Comparison of ENCODE assay signal across 9 cellular contexts in the genomic region with DNA sequence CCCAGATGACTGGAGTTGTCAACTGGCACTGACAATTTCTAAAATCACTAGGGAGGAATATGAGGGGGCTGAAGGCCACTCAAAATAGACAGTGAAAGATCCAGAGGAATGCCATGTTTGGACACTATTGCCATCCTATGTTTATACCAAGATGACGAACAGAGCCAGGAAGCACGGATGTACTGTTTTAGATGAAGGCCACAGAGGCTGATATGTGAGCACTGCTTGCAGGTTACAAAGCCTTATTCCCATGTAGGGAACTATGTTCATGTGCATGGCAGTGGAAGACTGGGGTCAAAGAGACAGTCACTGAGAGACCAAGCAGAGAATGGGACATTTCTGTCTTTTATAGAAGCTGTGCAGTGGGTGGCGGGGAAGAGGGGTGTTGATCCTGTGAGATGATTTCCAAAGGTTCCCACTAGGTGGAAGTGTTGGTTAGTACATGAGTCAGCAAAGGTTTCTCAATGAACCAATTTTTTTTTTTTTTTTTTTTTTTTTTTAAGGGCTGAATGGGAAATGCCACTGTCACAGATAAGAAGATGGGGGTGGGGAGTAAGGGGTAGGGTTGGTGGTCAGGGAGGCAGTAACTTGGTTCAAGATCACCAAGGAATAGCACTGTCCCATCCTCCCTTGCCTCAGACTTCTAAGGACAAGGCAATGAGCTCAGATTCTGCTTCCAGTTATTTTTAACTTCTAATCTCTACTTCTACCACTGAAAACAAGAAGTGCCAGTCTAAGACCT. TPM values are rescaled to one million over a fixed set of nuclear protein-coding genes. Genes with fewer than 3 reads are reported as not detected.
DNase-seq lines count a peak whose midpoint lies in the region; FAIRE-seq and TF ChIP-seq lines count a peak whose summit lies in the region.
"Had no signal": no experiment of that assay in that cellular context is flagged by ENCODE, and none has a peak within 500 bp of the region (broad histone marks: within the 10 kb centered on the region; RNA-seq: fewer than 3 reads in every experiment).

No MANE protein-coding gene starts in this region.

- no peaks in the 10 kb centered on the region for H3K9me2 ChIP-seq in OCI-LY7 (ENCODE audit: insufficient read depth, low read length)

- no peaks in the 10 kb centered on the region for H3K27me3 ChIP-seq in endothelial cell of umbilical vein (ENCODE audit: control insufficient read depth in 2 of 2, insufficient read depth in 2 of 2, low read length in 2 of 2)
- no peaks in the 10 kb centered on the region for H3K27me3 ChIP-seq in mesendoderm (ENCODE audit: insufficient read depth, low read length, poor library complexity)

- H3K9ac ChIP-seq in endothelial cell of umbilical vein (replicated peaks; ENCODE audit: extremely low read depth, insufficient read depth, low read length) (no peak overlapping the region), mesendoderm (ENCODE audit: low read length) (no peak overlapping the region)

- FAIRE-seq in endothelial cell of umbilical vein (lab: Jason Lieb, UNC): peak; percentile 31

- DNase-seq in DMS153 treated with DMSO at 0.1 percent for 48 hours (lab: John Stamatoyannopoulos, UW; ENCODE audit: unreplicated experiment): peak; percentile 29
- peak; percentile 48 for DNase-seq in HPDE6-E6E7 (ENCODE audit: extremely low spot score)
- DNase-seq in OCI-LY7 (ENCODE audit: low spot score): peak; percentile 34
- DNase-seq in endothelial cell of umbilical vein (ENCODE audit: low read depth, low spot score): peak; percentile 30
- peak; percentile 78 for DNase-seq in mesendoderm
- no peak for DNase-seq in activated naive CD4-positive, alpha-beta T cell treated with anti-CD3 and anti-CD28 coated beads, Interleukin-2, amount 10 ng/mL, durations not matched to agents 7 days and 5 days
- no peak for DNase-seq in mesenteric fat pad (ENCODE audit: low spot score)
- no peak for DNase-seq in stimulated activated CD4-positive, alpha-beta T cell treated with anti-CD3 and anti-CD28 coated beads, Interleukin-4, amount 100 ng/mL, for 24 hours

- H3K27me3 Mint-ChIP-seq in activated naive CD4-positive, alpha-beta T cell treated with anti-CD3 and anti-CD28 coated beads, Interleukin-2, amount 10 ng/mL, durations not matched to agents 7 days and 5 days: peaks cover 12% of the 10 kb centered on the region

- H3K4me1 Mint-ChIP-seq in activated naive CD4-positive, alpha-beta T cell treated with anti-CD3 and anti-CD28 coated beads, Interleukin-2, amount 10 ng/mL, durations not matched to agents 7 days and 5 days: no peaks in the 10 kb centered on the region
- H3K4me1 Mint-ChIP-seq: naive thymus-derived CD4-positive, alpha-beta T cell had no signal

- intact Hi-C loops in OCI-LY7 (cut with micrococcal nuclease; ENCODE audit: unreplicated experiment): loop anchor here (5.0 kb wide), 1 partner anchor 326 kb away; no protein-coding TSS in a partner anchor
- intact Hi-C loops in endothelial cell of umbilical vein (cut with micrococcal nuclease): loop anchor here (1.0 to 2.0 kb wide), 3 partner anchors 327 to 1086 kb away; no protein-coding TSS in a partner anchor

- H4K5ac ChIP-seq in mesendoderm (ENCODE audit: low read length): no peak overlapping the region

- H2AK5ac ChIP-seq in mesendoderm (ENCODE audit: low read length): no peak overlapping the region

- no peak overlapping the region for H3K4me3 Mint-ChIP-seq in activated naive CD4-positive, alpha-beta T cell treated with anti-CD3 and anti-CD28 coated beads, Interleukin-2, amount 10 ng/mL, durations not matched to agents 7 days and 5 days
- H3K4me3 Mint-ChIP-seq: naive thymus-derived CD4-positive, alpha-beta T cell had no signal

- H3K4me3 ChIP-seq in OCI-LY7 (ENCODE audit: low read depth, low read length, poor library complexity, severe bottlenecking) (no peak overlapping the region), endothelial cell of umbilical vein (replicated peaks in 1 of 3; ENCODE audit: insufficient read depth in 1 of 3, low read depth in 1 of 3, low read length in 3 of 3) (no peak overlapping the region), mesendoderm (ENCODE audit: low read length) (no peak overlapping the region)

- H2AFZ ChIP-seq in OCI-LY7 (ENCODE audit: low read length) (no peak overlapping the region), endothelial cell of umbilical vein (ENCODE audit: low read depth, low read length) (no peak overlapping the region)

- no peak overlapping the region for H2BK120ac ChIP-seq in mesendoderm (ENCODE audit: low read depth, low read length)

- peak; percentile 67 for TF ChIP-seq CTCF in OCI-LY7 (conservative IDR thresholded peaks at IDR 0.05; ENCODE audit: low read length)
- TF ChIP-seq CTCF in endothelial cell of umbilical vein (IDR thresholded peaks at IDR 0.05; ENCODE audit: extremely low read depth in 1 of 2, insufficient read depth in 1 of 2, low read depth in 1 of 2, low read length in 2 of 2): peak in 1 of 2 donors; percentile 24

- H3K36me3 ChIP-seq in OCI-LY7 (ENCODE audit: insufficient read depth, low read length) (no peaks in the 10 kb centered on the region), endothelial cell of umbilical vein (ENCODE audit: control insufficient read depth in 2 of 2, extremely low read depth in 1 of 2, insufficient read depth in 2 of 2, low read length in 2 of 2) (no peaks in the 10 kb centered on the region), mesendoderm (ENCODE audit: control insufficient read depth, insufficient read depth, low read length) (no peaks in the 10 kb centered on the region)

- TF ChIP-seq POLR2A in endothelial cell of umbilical vein (IDR thresholded peaks at IDR 0.05; ENCODE audit: low read depth, low read length): no peak

- H3K4me2 ChIP-seq in OCI-LY7 (ENCODE audit: low read length): no peak overlapping the region
- no peak overlapping the region for H3K4me2 ChIP-seq in endothelial cell of umbilical vein (ENCODE audit: insufficient read depth, low read length)
- no peak overlapping the region for H3K4me2 ChIP-seq in mesendoderm (ENCODE audit: low read length)

- no peak overlapping the region for H2BK5ac ChIP-seq in mesendoderm (ENCODE audit: low read length)

- H3K23ac ChIP-seq in mesendoderm (ENCODE audit: low read length): no peak overlapping the region

- no peaks in the 10 kb centered on the region for H3K4me1 ChIP-seq in OCI-LY7 (ENCODE audit: insufficient read depth, low read length, poor library complexity, severe bottlenecking)
- no peaks in the 10 kb centered on the region for H3K4me1 ChIP-seq in endothelial cell of umbilical vein (ENCODE audit: control insufficient read depth, extremely low read depth, insufficient read depth, low read length)
- peaks cover 3% of the 10 kb centered on the region for H3K4me1 ChIP-seq in mesendoderm (ENCODE audit: control insufficient read depth, low read depth, low read length)

- H4K20me1 ChIP-seq in OCI-LY7 (ENCODE audit: insufficient read depth, low read length): no peaks in the 10 kb centered on the region
- no peaks in the 10 kb centered on the region for H4K20me1 ChIP-seq in endothelial cell of umbilical vein (replicated peaks; ENCODE audit: control insufficient read depth, extremely low read depth, insufficient read depth, low read length)

- H4K8ac ChIP-seq in mesendoderm (ENCODE audit: low read depth, low read length): no peak overlapping the region

- H3K27ac ChIP-seq in OCI-LY7 (ENCODE audit: low read depth, low read length, poor library complexity, severe bottlenecking): no peak overlapping the region
- no peak overlapping the region for H3K27ac ChIP-seq in endothelial cell of umbilical vein (ENCODE audit: insufficient read depth, low read depth, low read length)
- H3K27ac ChIP-seq in mesendoderm (ENCODE audit: low read depth, low read length): no peak overlapping the region

- no peaks in the 10 kb centered on the region for H3K9me3 ChIP-seq in OCI-LY7 (ENCODE audit: low read length)
- H3K9me3 ChIP-seq in endothelial cell of umbilical vein (replicated peaks; ENCODE audit: control insufficient read depth, insufficient read depth, low read length): no peaks in the 10 kb centered on the region

- no peaks in the 10 kb centered on the region for H3K79me1 ChIP-seq in mesendoderm (ENCODE audit: low read length)

- no CpG with 5 or more reads among the region's 3 CpGs for WGBS in mesendoderm (ENCODE audit: extremely low coverage, insufficient coverage, low lambda C conversion rate)

- H3K9me1 ChIP-seq in endothelial cell of umbilical vein (replicated peaks; ENCODE audit: control insufficient read depth, extremely low read depth, insufficient read depth, low read length): no peaks in the 10 kb centered on the region

- POLR2A ChIA-PET in OCI-LY7 (lab: Charles Lee) (no interaction called here), endothelial cell of umbilical vein (lab: Charles Lee) (interaction anchor here (0.6 kb wide), 1 partner anchor 49 kb away, joined by 4 read pairs; no protein-coding TSS in a partner anchor)

- H3K18ac ChIP-seq in mesendoderm (ENCODE audit: low read length): no peak overlapping the region

- no peaks in the 10 kb centered on the region for H3K9me3 Mint-ChIP-seq in activated naive CD4-positive, alpha-beta T cell treated with anti-CD3 and anti-CD28 coated beads, Interleukin-2, amount 10 ng/mL, durations not matched to agents 7 days and 5 days

- no TSS peak for BruUV-seq in OCI-LY7 (replicated peaks; lab: Mats Ljungman, UMichigan)
- BruUV-seq in endothelial cell of umbilical vein (replicated peaks; lab: Mats Ljungman, UMichigan): no TSS peak

- no peak overlapping the region for H3K27ac Mint-ChIP-seq in activated naive CD4-positive, alpha-beta T cell treated with anti-CD3 and anti-CD28 coated beads, Interleukin-2, amount 10 ng/mL, durations not matched to agents 7 days and 5 days
- H3K27ac Mint-ChIP-seq: naive thymus-derived CD4-positive, alpha-beta T cell had no signal

- no peak overlapping the region for H3K4ac ChIP-seq in mesendoderm (ENCODE audit: low read depth, low read length)

- no peak overlapping the region for H3K56ac ChIP-seq in mesendoderm (ENCODE audit: low read length)

- dilution Hi-C loops in endothelial cell of umbilical vein (cut with MboI; ENCODE audit: extremely low pct_ligation_motif_present, low sequenced_read_pairs): no loop called here

- H3K79me2 ChIP-seq in OCI-LY7 (ENCODE audit: insufficient read depth, low read depth, low read length) (no peaks in the 10 kb centered on the region), endothelial cell of umbilical vein (ENCODE audit: control insufficient read depth, insufficient read depth, low read length) (no peaks in the 10 kb centered on the region), mesendoderm (ENCODE audit: control insufficient read depth, insufficient read depth, low read length) (no peaks in the 10 kb centered on the region)

- CTCF ChIA-PET in OCI-LY7 (lab: Charles Lee; ENCODE audit: unreplicated experiment) (no interaction called here), endothelial cell of umbilical vein (lab: Charles Lee) (interaction anchor here (0.5 to 2.1 kb wide), 7 partner anchors 134 to 1201 kb away, joined by 3 to 10 read pairs (median 5); a partner anchor contains a TSS)
- CTCF ChIA-PET in activated naive CD4-positive, alpha-beta T cell treated with anti-CD3 and anti-CD28 coated beads, Interleukin-2, amount 10 ng/mL, durations not matched to agents 7 days and 5 days (lab: Charles Lee): interaction anchor here (0.8 to 1.2 kb wide), 3 partner anchors 328 to 910 kb away, joined by 3 to 5 read pairs (median 3); no protein-coding TSS in a partner anchor

- no peak overlapping the region for H2BK15ac ChIP-seq in mesendoderm (replicated peaks; ENCODE audit: low read depth)

- no peaks in the 10 kb centered on the region for H3K36me3 Mint-ChIP-seq in activated naive CD4-positive, alpha-beta T cell treated with anti-CD3 and anti-CD28 coated beads, Interleukin-2, amount 10 ng/mL, durations not matched to agents 7 days and 5 days
- H3K36me3 Mint-ChIP-seq: naive thymus-derived CD4-positive, alpha-beta T cell had no signal

RNA-seq across cellular contexts. Expression of a gene that starts 46.7 kb away (rescaled TPM):
- not detected in 2 replicates for total RNA-seq in OCI-LY7 (2014; rRNA removed; shearing (Covaris generic))
- total RNA-seq in OCI-LY7 (2022) (not detected in 2 replicates), endothelial cell of umbilical vein (10.3 and 12.8 TPM in 2 replicates), mesenteric fat pad (70.0 TPM)
- 7.3 and 8.3 TPM in 2 replicates for polyA plus RNA-seq in endothelial cell of umbilical vein
- polyA plus RNA-seq in endothelial cell of umbilical vein (2011; cell fraction: cytosol; rRNA removed): 6.5 and 7.1 TPM in 2 replicates
- 7.2 and 8.1 TPM in 2 replicates for polyA plus RNA-seq in endothelial cell of umbilical vein (2011; cell fraction: nucleus; rRNA removed)
- 6.8 and 7.0 TPM in 2 replicates for polyA plus RNA-seq in endothelial cell of umbilical vein (2012)
- 14.2 and 15.3 TPM in 2 replicates for polyA minus RNA-seq in endothelial cell of umbilical vein
- not detected for polyA minus RNA-seq in endothelial cell of umbilical vein (2011; cell fraction: cytosol; rRNA and poly(A)+ RNA removed)
- polyA minus RNA-seq in endothelial cell of umbilical vein (2011; cell fraction: nucleus; rRNA and poly(A)+ RNA removed): 7.7 and 7.8 TPM in 2 replicates
- polyA plus RNA-seq in mesendoderm (2013, experiment 1 of 2): 8.3 TPM
- polyA plus RNA-seq in mesendoderm (2013, experiment 2 of 2): 8.7 TPM

Comparison
In these comparisons a context has a peak if more than half of its experiments do, and no peak if none do; other contexts are left out.
1. DNase-seq: peak in DMS153 treated with DMSO at 0.1 percent for 48 hours (single experiment), HPDE6-E6E7 (single experiment), OCI-LY7 (single experiment), endothelial cell of umbilical vein (single experiment) and mesendoderm (single experiment); none in activated naive CD4-positive, alpha-beta T cell treated with anti-CD3 and anti-CD28 coated beads, Interleukin-2, amount 10 ng/mL, durations not matched to agents 7 days and 5 days (single experiment), mesenteric fat pad (single experiment) and stimulated activated CD4-positive, alpha-beta T cell treated with anti-CD3 and anti-CD28 coated beads, Interleukin-4, amount 100 ng/mL, for 24 hours (single experiment).
2. RNA of a gene that starts 46.7 kb away (total RNA-seq): 70.0 TPM in mesenteric fat pad (single experiment) and 10.3 to 12.8 TPM in endothelial cell of umbilical vein; not detected in OCI-LY7; every median in the first group is over 10 times any median in the second.